Comparison of ENCODE assay signal across 8 cellular contexts in genomic region chr21:42653492-42654061, GRCh38. TPM values are rescaled to one million over a fixed set of nuclear protein-coding genes. Genes with fewer than 3 reads are reported as not detected.
DNase-seq lines count a peak whose midpoint lies in the region; ATAC-seq and TF ChIP-seq lines count a peak whose summit lies in the region.

PDE9A (plus strand) TSS chr21:42653621; CDS start chr21:42653815, 194 bp downstream.

- peak within 1 kb of the TSS; percentile 85 to 87 for H3K4me3 Mint-ChIP-seq in stimulated activated naive B cell treated with anti-CD40 and anti-IgM and Interleukin-4, amounts not matched to agents 10 μg/mL and 1 μg/mL and 100 μg/mL, for 72 hours

- H3K27me3 ChIP-seq in DOHH2 (ENCODE audit: control insufficient read depth, low read length) (peaks cover 11% of the 10 kb centered on the region), ascending aorta (no peaks in the 10 kb centered on the region), layer of hippocampus (ENCODE audit: control insufficient read depth, insufficient read depth, low read length) (no peaks in the 10 kb centered on the region)

- DNase-seq in NCI-H748 treated with DMSO at 0.1 percent for 48 hours (lab: John Stamatoyannopoulos, UW) (peak; percentile 22), ascending aorta (ENCODE audit: low spot score in 2 of 2) (no peak), retina (no peak)
- DNase-seq in stimulated activated naive B cell treated with anti-CD40 and anti-IgM and Interleukin-4, amounts not matched to agents 10 μg/mL and 1 μg/mL and 100 μg/mL, for 72 hours = no peak

- H3K4me1 ChIP-seq in DOHH2 (ENCODE audit: control insufficient read depth, low read length) (peaks cover 58% of the 10 kb centered on the region), ascending aorta (peaks cover 7 to 9% of the 10 kb centered on the region in 2 donors)

- intact Hi-C loops in ascending aorta (cut with DNase I) = no loop called here

- peak within 1 kb of the TSS; percentile 71 for H3K27ac ChIP-seq in DOHH2 (ENCODE audit: low read depth, low read length)
- peak within 1 kb of the TSS in 1 of 2 donors; percentile 19 for H3K27ac ChIP-seq in ascending aorta
- peak within 1 kb of the TSS; percentile 83 for H3K27ac ChIP-seq in layer of hippocampus (ENCODE audit: low read depth, low read length)

- H3K36me3 Mint-ChIP-seq in stimulated activated naive B cell treated with anti-CD40 and anti-IgM and Interleukin-4, amounts not matched to agents 10 μg/mL and 1 μg/mL and 100 μg/mL, for 72 hours = no peaks in the 10 kb centered on the region

- H3K4me2 ChIP-seq in DOHH2 (ENCODE audit: low read length) = peak within 1 kb of the TSS; percentile 98

- ATAC-seq in stimulated activated naive B cell treated with anti-CD40 and anti-IgM and Interleukin-4, amounts not matched to agents 10 μg/mL and 1 μg/mL and 100 μg/mL, for 72 hours (replicated peaks) = peak in 1 of 2 donors; percentile 32
- ATAC-seq in HG03521 (IDR thresholded peaks at IDR 0.05; ENCODE audit: unreplicated experiment) (no peak), GM18870 (IDR thresholded peaks at IDR 0.05; ENCODE audit: unreplicated experiment) (no peak)

- peaks cover 26 to 48% of the 10 kb centered on the region in 2 donors for H3K4me1 Mint-ChIP-seq in stimulated activated naive B cell treated with anti-CD40 and anti-IgM and Interleukin-4, amounts not matched to agents 10 μg/mL and 1 μg/mL and 100 μg/mL, for 72 hours

- H3K27me3 Mint-ChIP-seq in stimulated activated naive B cell treated with anti-CD40 and anti-IgM and Interleukin-4, amounts not matched to agents 10 μg/mL and 1 μg/mL and 100 μg/mL, for 72 hours = peaks cover 51 to 59% of the 10 kb centered on the region in 2 donors

- no peak for TF ChIP-seq CTCF in DOHH2 (IDR thresholded peaks at IDR 0.05; ENCODE audit: low read depth, low read length, poor library complexity, severe bottlenecking)
- TF ChIP-seq CTCF in ascending aorta (IDR thresholded peaks at IDR 0.05) = no peak

- peaks cover 7% of the 10 kb centered on the region; the same call in 1 of the 2 replicates for H3F3A ChIP-seq in DOHH2 (ENCODE audit: control insufficient read depth, insufficient read depth)

- H3K9me3 ChIP-seq in DOHH2 (ENCODE audit: control insufficient read depth, insufficient read depth, low read length) (no peaks in the 10 kb centered on the region), ascending aorta (no peaks in the 10 kb centered on the region)

- peaks cover 24% of the 10 kb centered on the region; the same call in 1 of the 2 replicates for H4K20me1 ChIP-seq in DOHH2 (ENCODE audit: control insufficient read depth, insufficient read depth, low read depth, low read length)

- peaks cover 40% of the 10 kb centered on the region for H3K79me2 ChIP-seq in DOHH2 (ENCODE audit: control insufficient read depth, low read length)

- H3K4me3 ChIP-seq in DOHH2 (ENCODE audit: low read length) = peak within 1 kb of the TSS; percentile 74
- peak within 1 kb of the TSS; percentile 56 to 65 for H3K4me3 ChIP-seq in ascending aorta

- no peak within 1 kb of the TSS for H3K27ac Mint-ChIP-seq in stimulated activated naive B cell treated with anti-CD40 and anti-IgM and Interleukin-4, amounts not matched to agents 10 μg/mL and 1 μg/mL and 100 μg/mL, for 72 hours

- H3K36me3 ChIP-seq in DOHH2 (ENCODE audit: control insufficient read depth, low read length) = peaks cover 11% of the 10 kb centered on the region
- no peaks in the 10 kb centered on the region for H3K36me3 ChIP-seq in ascending aorta

- H3K9me3 Mint-ChIP-seq in stimulated activated naive B cell treated with anti-CD40 and anti-IgM and Interleukin-4, amounts not matched to agents 10 μg/mL and 1 μg/mL and 100 μg/mL, for 72 hours = peaks cover 0 to 1% of the 10 kb centered on the region in 2 donors

- H3K9me2 ChIP-seq in DOHH2 (replicated peaks; ENCODE audit: control insufficient read depth, low read length) = no peaks in the 10 kb centered on the region

RNA-seq across cellular contexts. Expression of gene PDE9A, which starts in this region (rescaled TPM):
- total RNA-seq in ascending aorta = 2.2 TPM
